Comparison of ENCODE assay signal across 8 cellular contexts in genomic region chr18:57748770-57749603, GRCh38. TPM values are rescaled to one million over a fixed set of nuclear protein-coding genes. Genes with fewer than 3 reads are reported as not detected.
DNase-seq lines count a peak whose midpoint lies in the region; ATAC-seq and TF ChIP-seq lines count a peak whose summit lies in the region.

No MANE protein-coding gene starts in this region.

- peak overlapping the region; percentile 39 for H3K27ac ChIP-seq in RWPE2 (ENCODE audit: poor library complexity, severe bottlenecking)
- H3K27ac ChIP-seq in liver (ENCODE audit: low read depth in 1 of 2, low read length in 2 of 2), result peak overlapping the region; percentile 32 to 35

- no peaks in the 10 kb centered on the region for H3K27me3 ChIP-seq in RWPE2 (ENCODE audit: insufficient read depth, poor library complexity, severe bottlenecking)
- no peaks in the 10 kb centered on the region for H3K27me3 ChIP-seq in liver (ENCODE audit: control insufficient read depth in 4 of 4, insufficient read depth in 4 of 4, low read length in 3 of 4)

- no peak for TF ChIP-seq RAD21 in liver (IDR thresholded peaks at IDR 0.05)

- H3K4me3 Mint-ChIP-seq in activated T-helper 1 cell treated with anti-CD3 and anti-CD28 coated beads, Interleukin-12 subunit alpha, Interleukin-12 subunit beta, Interleukin-2, Interleukin-4 antibody, amounts not matched to agents 30 ng/mL and 10 ng/mL and 1 ng/mL, durations not matched to agents 14 hours and 24 hours and 36 hours, result no peak overlapping the region

- no peak overlapping the region for H3K27ac Mint-ChIP-seq in activated T-helper 1 cell treated with anti-CD3 and anti-CD28 coated beads, Interleukin-12 subunit alpha, Interleukin-12 subunit beta, Interleukin-2, Interleukin-4 antibody, amounts not matched to agents 30 ng/mL and 10 ng/mL and 1 ng/mL, durations not matched to agents 14 hours and 24 hours and 36 hours

- H3K9me3 ChIP-seq in RWPE2 (ENCODE audit: severe bottlenecking) (no peaks in the 10 kb centered on the region), liver (ENCODE audit: control insufficient read depth in 4 of 4, low read length in 3 of 4) (no peaks in the 10 kb centered on the region)

- ATAC-seq in GM21367 (IDR thresholded peaks at IDR 0.05; ENCODE audit: unreplicated experiment) (peak; percentile 92), HG03520 (IDR thresholded peaks at IDR 0.05; ENCODE audit: unreplicated experiment) (peak; percentile 91), RWPE2 (ENCODE audit: low read depth) (peak; percentile 89)

- H3K9ac ChIP-seq in liver (ENCODE audit: low read depth in 1 of 2, low read length in 2 of 2), result no peak overlapping the region

- H3K27me3 Mint-ChIP-seq in activated T-helper 1 cell treated with anti-CD3 and anti-CD28 coated beads, Interleukin-12 subunit alpha, Interleukin-12 subunit beta, Interleukin-2, Interleukin-4 antibody, amounts not matched to agents 30 ng/mL and 10 ng/mL and 1 ng/mL, durations not matched to agents 14 hours and 24 hours and 36 hours (ENCODE audit: insufficient read depth), result no peaks in the 10 kb centered on the region

- intact Hi-C loops in activated T-helper 1 cell treated with anti-CD3 and anti-CD28 coated beads, Interleukin-12 subunit alpha, Interleukin-12 subunit beta, Interleukin-2, Interleukin-4 antibody, amounts not matched to agents 30 ng/mL and 10 ng/mL and 1 ng/mL, durations not matched to agents 14 hours and 24 hours and 36 hours (cut with micrococcal nuclease), result no loop called here

- DNase-seq in DMS 273 (lab: John Stamatoyannopoulos, UW; ENCODE audit: unreplicated experiment), result peak; percentile 69
- DNase-seq in RWPE2 (ENCODE audit: low spot score), result no peak
- DNase-seq in NCI-H2227 (lab: John Stamatoyannopoulos, UW; ENCODE audit: unreplicated experiment), result no peak
- DNase-seq in cerebellar cortex (ENCODE audit: low spot score), result no peak
- DNase-seq in activated T-helper 1 cell treated with anti-CD3 and anti-CD28 coated beads, Interleukin-12 subunit alpha, Interleukin-12 subunit beta, Interleukin-2, Interleukin-4 antibody, amounts not matched to agents 30 ng/mL and 10 ng/mL and 1 ng/mL, durations not matched to agents 14 hours and 24 hours and 36 hours (ENCODE audit: low spot score), result no peak

- H3K36me3 ChIP-seq in RWPE2 (ENCODE audit: low read depth) (no peaks in the 10 kb centered on the region), liver (ENCODE audit: control insufficient read depth in 4 of 4, insufficient read depth in 3 of 4, low read depth in 1 of 4, low read length in 3 of 4) (peaks cover 0 to 2% (median 0%) of the 10 kb centered on the region in 4 donors)

- no peaks in the 10 kb centered on the region for H3K36me3 Mint-ChIP-seq in activated T-helper 1 cell treated with anti-CD3 and anti-CD28 coated beads, Interleukin-12 subunit alpha, Interleukin-12 subunit beta, Interleukin-2, Interleukin-4 antibody, amounts not matched to agents 30 ng/mL and 10 ng/mL and 1 ng/mL, durations not matched to agents 14 hours and 24 hours and 36 hours (ENCODE audit: low read depth)

- H3K9me3 Mint-ChIP-seq in activated T-helper 1 cell treated with anti-CD3 and anti-CD28 coated beads, Interleukin-12 subunit alpha, Interleukin-12 subunit beta, Interleukin-2, Interleukin-4 antibody, amounts not matched to agents 30 ng/mL and 10 ng/mL and 1 ng/mL, durations not matched to agents 14 hours and 24 hours and 36 hours, result no peaks in the 10 kb centered on the region

- H3K4me1 ChIP-seq in RWPE2 (ENCODE audit: insufficient read depth, poor library complexity, severe bottlenecking) (peaks cover 29% of the 10 kb centered on the region), liver (ENCODE audit: control insufficient read depth in 4 of 4, insufficient read depth in 4 of 4, low read length in 3 of 4) (peaks cover 11 to 24% (median 14%) of the 10 kb centered on the region in 4 donors)

- 96% methylated on average over 1 of the region's 1 CpG for WGBS in liver

- H3K4me3 ChIP-seq in RWPE2 (ENCODE audit: severe bottlenecking) (no peak overlapping the region), liver (ENCODE audit: low read depth in 1 of 3, low read length in 3 of 3) (no peak overlapping the region)

- TF ChIP-seq CTCF in RWPE2 (IDR thresholded peaks at IDR 0.05; ENCODE audit: poor library complexity, severe bottlenecking) (no peak), liver (IDR thresholded peaks at IDR 0.05; ENCODE audit: low read depth, low read length, missing input control) (no peak)

- H3K4me1 Mint-ChIP-seq in activated T-helper 1 cell treated with anti-CD3 and anti-CD28 coated beads, Interleukin-12 subunit alpha, Interleukin-12 subunit beta, Interleukin-2, Interleukin-4 antibody, amounts not matched to agents 30 ng/mL and 10 ng/mL and 1 ng/mL, durations not matched to agents 14 hours and 24 hours and 36 hours (ENCODE audit: low read depth), result peaks cover 8% of the 10 kb centered on the region

TF ChIP-seq in liver, 16 proteins besides CTCF, POLR2A, EP300 and RAD21:
- no peak for TF ChIP-seq GABPA (IDR thresholded peaks at IDR 0.05 in 1 of 2, conservative IDR thresholded peaks at IDR 0.05 in 1 of 2)
- peak in 1 of 2 donors; percentile 23 for TF ChIP-seq EGR1 (IDR thresholded peaks at IDR 0.05; ENCODE audit: low read depth in 2 of 2)
- peak; percentile 51 for TF ChIP-seq YY1 (IDR thresholded peaks at IDR 0.05)
- TF ChIP-seq NR2F2 (IDR thresholded peaks at IDR 0.05), result no peak
- TF ChIP-seq FOXA2 (IDR thresholded peaks at IDR 0.05), result peak; percentile 30
- no peak for TF ChIP-seq HNF4G (IDR thresholded peaks at IDR 0.05)
- TF ChIP-seq FOXA1 (IDR thresholded peaks at IDR 0.05), result no peak
- peak; percentile 99 to 100 for TF ChIP-seq JUND (IDR thresholded peaks at IDR 0.05)
- TF ChIP-seq HNF4A (conservative IDR thresholded peaks at IDR 0.05), result peak; percentile 21 to 26
- TF ChIP-seq TAF1 (conservative IDR thresholded peaks at IDR 0.05), result no peak
- no peak for TF ChIP-seq SP1 (IDR thresholded peaks at IDR 0.05)
- TF ChIP-seq, protein P1, sequence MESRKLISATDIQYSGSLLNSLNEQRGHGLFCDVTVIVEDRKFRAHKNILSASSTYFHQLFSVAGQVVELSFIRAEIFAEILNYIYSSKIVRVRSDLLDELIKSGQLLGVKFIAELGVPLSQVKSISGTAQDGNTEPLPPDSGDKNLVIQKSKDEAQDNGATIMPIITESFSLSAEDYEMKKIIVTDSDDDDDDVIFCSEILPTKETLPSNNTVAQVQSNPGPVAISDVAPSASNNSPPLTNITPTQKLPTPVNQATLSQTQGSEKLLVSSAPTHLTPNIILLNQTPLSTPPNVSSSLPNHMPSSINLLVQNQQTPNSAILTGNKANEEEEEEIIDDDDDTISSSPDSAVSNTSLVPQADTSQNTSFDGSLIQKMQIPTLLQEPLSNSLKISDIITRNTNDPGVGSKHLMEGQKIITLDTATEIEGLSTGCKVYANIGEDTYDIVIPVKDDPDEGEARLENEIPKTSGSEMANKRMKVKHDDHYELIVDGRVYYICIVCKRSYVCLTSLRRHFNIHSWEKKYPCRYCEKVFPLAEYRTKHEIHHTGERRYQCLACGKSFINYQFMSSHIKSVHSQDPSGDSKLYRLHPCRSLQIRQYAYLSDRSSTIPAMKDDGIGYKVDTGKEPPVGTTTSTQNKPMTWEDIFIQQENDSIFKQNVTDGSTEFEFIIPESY (IDR thresholded peaks at IDR 0.05), result peak; percentile 14
- peak; percentile 98 for TF ChIP-seq MAX (IDR thresholded peaks at IDR 0.05)
- TF ChIP-seq RXRA (IDR thresholded peaks at IDR 0.05), result peak in 1 of 2 donors; percentile 46
- TF ChIP-seq, protein P2, sequence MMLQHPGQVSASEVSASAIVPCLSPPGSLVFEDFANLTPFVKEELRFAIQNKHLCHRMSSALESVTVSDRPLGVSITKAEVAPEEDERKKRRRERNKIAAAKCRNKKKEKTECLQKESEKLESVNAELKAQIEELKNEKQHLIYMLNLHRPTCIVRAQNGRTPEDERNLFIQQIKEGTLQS (IDR thresholded peaks at IDR 0.05), result peak; percentile 95
- no peak for TF ChIP-seq REST (IDR thresholded peaks at IDR 0.05)
TF ChIP-seq in liver: peak in this region for 9.

RNA-seq across cellular contexts. Expression of gene ATP8B1, which starts 54.1 kb away (rescaled TPM):
- 10 to 100 TPM in 1 of 2 donors, 1 to 10 TPM in 1; 3.9 to 22.0 TPM for total RNA-seq in liver
- 1 to 10 TPM; 5.0 to 6.3 TPM for polyA plus RNA-seq in liver
- total RNA-seq in activated T-helper 1 cell treated with anti-CD3 and anti-CD28 coated beads, Interleukin-12 subunit alpha, Interleukin-12 subunit beta, Interleukin-2, Interleukin-4 antibody, amounts not matched to agents 30 ng/mL and 10 ng/mL and 1 ng/mL, durations not matched to agents 14 hours and 24 hours and 36 hours, result 0.05 and 0.16 TPM in 2 replicates
